Comparison of ENCODE assay signal across 19 cellular contexts in genomic region chr19:1280588-1281269, GRCh38. TPM values are rescaled to one million over a fixed set of nuclear protein-coding genes. Genes with fewer than 3 reads are reported as not detected.
"Had no signal": no experiment of that assay in that cellular context is flagged by ENCODE, and none has a peak within 500 bp of the region (broad histone marks: within the 10 kb centered on the region; RNA-seq: fewer than 3 reads in every experiment).

No MANE protein-coding gene starts in this region.

- H3K4me3 Mint-ChIP-seq: activated CD8-positive, alpha-beta T cell treated with anti-CD3 and anti-CD28 coated beads for 36 hours; activated naive CD8-positive, alpha-beta T cell; T-helper 1 cell treated with Interleukin-12 subunit alpha and Interleukin-12 subunit beta and Interleukin-4 antibody, amounts not matched to agents 30 μg/mL and 1 μg/mL, for 36 hours had no signal

- H3K27ac ChIP-seq: body of pancreas, coronary artery, psoas muscle had no signal

- DNase-seq: activated CD4-positive, alpha-beta T cell treated with anti-CD3 and anti-CD28 coated beads for 4 hours; activated CD8-positive, alpha-beta T cell treated with anti-CD3 and anti-CD28 coated beads for 36 hours; activated gamma-delta T cell; activated T-cell treated with anti-CD3 and anti-CD28 coated beads, Interleukin-2, amount 50 U/mL, for 48 hours; amniotic stem cell; body of pancreas; central memory CD4-positive, alpha-beta T cell; kidney glomerular epithelial cell; mesenchymal stem cell; naive thymus-derived CD8-positive, alpha-beta T cell; psoas muscle; stimulated activated naive CD8-positive, alpha-beta T cell treated with anti-CD3 and anti-CD28 coated beads, Interleukin-15, Interleukin-2, amounts not matched to agents 100 U/mL and 50 U/mL, for 24 hours; trophoblast cell had no signal

- H3K27ac Mint-ChIP-seq: activated CD8-positive, alpha-beta T cell treated with anti-CD3 and anti-CD28 coated beads for 36 hours; activated naive CD8-positive, alpha-beta T cell had no signal

- ATAC-seq: activated CD8-positive, alpha-beta T cell treated with anti-CD3 and anti-CD28 coated beads for 36 hours; body of pancreas; naive thymus-derived CD8-positive, alpha-beta T cell; psoas muscle; sciatic nerve; stimulated activated naive CD8-positive, alpha-beta T cell treated with anti-CD3 and anti-CD28 coated beads, Interleukin-15, Interleukin-2, amounts not matched to agents 100 U/mL and 50 U/mL, for 24 hours had no signal

- H3K9me3 ChIP-seq: body of pancreas, esophagus muscularis mucosa, psoas muscle had no signal

- H3K9me3 Mint-ChIP-seq: activated CD8-positive, alpha-beta T cell treated with anti-CD3 and anti-CD28 coated beads for 36 hours; naive thymus-derived CD8-positive, alpha-beta T cell; T-helper 1 cell treated with Interleukin-12 subunit alpha and Interleukin-12 subunit beta and Interleukin-4 antibody, amounts not matched to agents 30 μg/mL and 1 μg/mL, for 36 hours had no signal

- H3K4me3 ChIP-seq: body of pancreas, coronary artery, esophagus muscularis mucosa, psoas muscle had no signal

RNA-seq across cellular contexts. Expression of gene EFNA2, which starts 4.9 kb away (rescaled TPM):
- total RNA-seq: activated CD8-positive, alpha-beta T cell treated with anti-CD3 and anti-CD28 coated beads for 36 hours; body of pancreas; esophagus muscularis mucosa; naive thymus-derived CD8-positive, alpha-beta T cell; osteoblast; psoas muscle; sciatic nerve had no signal
- polyA plus RNA-seq: naive thymus-derived CD8-positive, alpha-beta T cell; psoas muscle had no signal
